Comparison of ENCODE assay signal across 19 cellular contexts in the genomic region with DNA sequence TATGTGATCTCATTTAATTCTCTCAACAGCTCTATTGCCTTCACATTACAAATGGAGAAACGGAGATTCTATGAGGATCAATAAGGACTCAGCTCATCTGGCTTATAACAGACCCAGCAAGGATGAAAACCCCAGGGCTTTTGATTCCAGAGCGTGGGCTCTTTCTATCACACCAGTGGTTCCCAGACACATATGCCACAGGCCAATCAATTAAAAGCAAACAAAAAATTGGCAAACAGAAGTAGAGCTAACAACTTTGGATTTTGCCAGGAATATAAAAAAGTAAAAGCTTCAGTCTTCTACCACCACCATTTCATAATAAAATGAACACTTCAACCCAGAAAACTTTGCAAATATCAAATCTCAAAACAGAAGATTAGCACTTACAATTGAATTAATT.
"Had no signal": no experiment of that assay in that cellular context is flagged by ENCODE, and none has a peak within 500 bp of the region (broad histone marks: within the 10 kb centered on the region; RNA-seq: fewer than 3 reads in every experiment).

No MANE protein-coding gene starts in this region.

- DNase-seq: colonic mucosa; cortex of kidney; effector CD8-positive, alpha-beta T cell; effector memory CD8-positive, alpha-beta T cell; foreskin keratinocyte; heart left ventricle; hypothalamus; immature natural killer cell; islet precursor cell; kidney; kidney glomerular epithelial cell; left colon; left lung; left ventricle myocardium superior; lower lobe of right lung; mesenchymal stem cell; mucosa of descending colon; naive B cell had no signal

- ATAC-seq: effector memory CD8-positive, alpha-beta T cell; foreskin keratinocyte; gastroesophageal sphincter; heart left ventricle; left colon; left lung; left ventricle myocardium superior; lower lobe of right lung; mucosa of descending colon had no signal
